ENCODE assay signal across 8 cellular contexts in the genomic region with DNA sequence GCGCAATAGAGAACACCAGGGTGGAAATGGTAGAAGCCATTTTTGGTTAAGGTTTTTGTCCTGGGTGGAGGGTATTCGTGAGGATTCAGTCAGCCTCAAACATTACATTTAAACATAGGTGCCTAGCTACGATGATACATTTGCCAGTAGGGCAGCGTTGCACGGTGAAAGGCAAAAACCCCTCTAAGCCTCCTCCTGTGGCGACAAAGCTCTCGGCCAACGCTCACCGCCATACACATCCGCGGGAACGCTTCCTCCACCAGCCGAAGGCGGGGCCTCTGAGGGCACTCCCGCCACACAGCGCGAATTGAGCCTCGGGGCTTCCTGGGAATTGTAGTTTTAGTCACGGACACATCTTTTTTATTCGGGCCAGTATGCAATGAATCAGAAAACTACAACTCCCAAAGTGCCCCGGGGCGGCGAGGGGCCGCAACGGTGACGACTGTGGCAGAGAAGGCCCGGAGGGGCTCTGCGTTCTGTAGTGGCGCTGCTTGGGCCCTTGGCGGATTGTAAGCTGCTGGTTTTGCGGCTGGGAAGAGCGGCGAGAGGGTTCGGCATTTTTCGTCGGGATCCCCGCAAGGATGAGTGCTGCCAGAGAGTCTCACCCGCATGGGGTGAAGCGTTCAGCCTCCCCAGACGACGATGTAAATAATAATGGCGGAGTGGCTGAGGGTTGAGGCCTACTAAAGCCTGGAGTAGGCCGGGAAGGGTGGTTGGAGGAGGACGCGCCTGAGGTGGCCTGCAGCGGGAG. TPM values are rescaled to one million over a fixed set of nuclear protein-coding genes. Genes with fewer than 3 reads are reported as not detected.
DNase-seq lines count a peak whose midpoint lies in the region; ATAC-seq and TF ChIP-seq lines count a peak whose summit lies in the region.

A gene (plus strand): TSS at position 450 of the 751 bp plus-strand sequence. CDS start 132 bp downstream, at position 582.

- H3K9me3 ChIP-seq in SU-DHL-6 (ENCODE audit: insufficient read depth, low read length), result no peaks in the 10 kb centered on the region
- H3K9me3 ChIP-seq in thymus (ENCODE audit: control insufficient read depth), result no peaks in the 10 kb centered on the region

- TF ChIP-seq POLR2A in GM10847 (IDR thresholded peaks at IDR 0.05; ENCODE audit: extremely low read depth, insufficient read length), result peak; percentile 94

- H3K27me3 Mint-ChIP-seq in activated naive CD8-positive, alpha-beta T cell treated with anti-CD3 and anti-CD28 coated beads, Interleukin-2, amount 10 ng/mL, durations not matched to agents 7 days and 5 days, result no peaks in the 10 kb centered on the region
- H3K27me3 Mint-ChIP-seq in osteocyte (ENCODE audit: unreplicated experiment), result no peaks in the 10 kb centered on the region

- TF ChIP-seq CTCF in SU-DHL-6 (IDR thresholded peaks at IDR 0.05; ENCODE audit: insufficient read depth, low read length, poor library complexity, severe bottlenecking), result no peak
- no peak for TF ChIP-seq CTCF in osteocyte (IDR thresholded peaks at IDR 0.05)

- H3K9me2 ChIP-seq in SU-DHL-6 (replicated peaks; ENCODE audit: insufficient read depth, low read length), result no peaks in the 10 kb centered on the region

- peak within 1 kb of the TSS; percentile 78 for H3K4me3 ChIP-seq in SU-DHL-6 (ENCODE audit: insufficient read depth, low read length, poor library complexity, severe bottlenecking)
- peak within 1 kb of the TSS; percentile 90 for H3K4me3 ChIP-seq in thymus (ENCODE audit: low read length)

- H3K27ac Mint-ChIP-seq in activated naive CD8-positive, alpha-beta T cell treated with anti-CD3 and anti-CD28 coated beads, Interleukin-2, amount 10 ng/mL, durations not matched to agents 7 days and 5 days, result peak within 1 kb of the TSS; percentile 82
- H3K27ac Mint-ChIP-seq in osteocyte (ENCODE audit: unreplicated experiment), result peak within 1 kb of the TSS; percentile 58

- H3K36me3 ChIP-seq in SU-DHL-6 (ENCODE audit: low read length) (peaks cover 15% of the 10 kb centered on the region; the same call in 1 of the 2 replicates), thymus (ENCODE audit: control insufficient read depth, insufficient read depth) (peaks cover 4% of the 10 kb centered on the region)

- H3K79me2 ChIP-seq in SU-DHL-6 (ENCODE audit: insufficient read depth, low read length), result peaks cover 49% of the 10 kb centered on the region

- peak within 1 kb of the TSS; percentile 89 for H2AFZ ChIP-seq in SU-DHL-6 (ENCODE audit: low read depth, low read length, severe bottlenecking)

- peak within 1 kb of the TSS; percentile 96 for H3K4me2 ChIP-seq in SU-DHL-6 (ENCODE audit: low read depth, low read length, poor library complexity, severe bottlenecking)

- H3K4me1 Mint-ChIP-seq in activated naive CD8-positive, alpha-beta T cell treated with anti-CD3 and anti-CD28 coated beads, Interleukin-2, amount 10 ng/mL, durations not matched to agents 7 days and 5 days, result peaks cover 17% of the 10 kb centered on the region
- H3K4me1 Mint-ChIP-seq in osteocyte (ENCODE audit: unreplicated experiment), result peaks cover 22% of the 10 kb centered on the region

- H3K27ac ChIP-seq in SU-DHL-6 (ENCODE audit: low read depth, low read length) (peak within 1 kb of the TSS; percentile 68), thymus (ENCODE audit: low read depth) (peak within 1 kb of the TSS; percentile 97)

- DNase-seq in NCI-H128 (lab: John Stamatoyannopoulos, UW; ENCODE audit: unreplicated experiment) (peak; percentile 97), head of caudate nucleus (peak; percentile 94 to 99 (median 97)), osteocyte (ENCODE audit: extremely low spot score, unreplicated experiment) (peak; percentile 99)
- DNase-seq in activated naive CD8-positive, alpha-beta T cell treated with anti-CD3 and anti-CD28 coated beads, Interleukin-2, amount 10 ng/mL, durations not matched to agents 7 days and 5 days, result peak; percentile 90

- H3K27me3 ChIP-seq in SU-DHL-6 (ENCODE audit: low read length) (no peaks in the 10 kb centered on the region), thymus (ENCODE audit: control insufficient read depth, insufficient read depth) (no peaks in the 10 kb centered on the region)

- no peaks in the 10 kb centered on the region for H3F3A ChIP-seq in SU-DHL-6 (ENCODE audit: insufficient read depth)

- no peaks in the 10 kb centered on the region for H3K9me3 Mint-ChIP-seq in activated naive CD8-positive, alpha-beta T cell treated with anti-CD3 and anti-CD28 coated beads, Interleukin-2, amount 10 ng/mL, durations not matched to agents 7 days and 5 days
- no peaks in the 10 kb centered on the region for H3K9me3 Mint-ChIP-seq in osteocyte (ENCODE audit: unreplicated experiment)

- POLR2A ChIA-PET in activated naive CD8-positive, alpha-beta T cell treated with anti-CD3 and anti-CD28 coated beads, Interleukin-2, amount 10 ng/mL, durations not matched to agents 7 days and 5 days (lab: Charles Lee), result interaction anchor here (1.1 to 4.0 kb wide), 4 partner anchors 12 to 1368 kb away, joined by 3 to 15 read pairs (median 6); a partner anchor contains a TSS

- H3K4me3 Mint-ChIP-seq in activated naive CD8-positive, alpha-beta T cell treated with anti-CD3 and anti-CD28 coated beads, Interleukin-2, amount 10 ng/mL, durations not matched to agents 7 days and 5 days, result peak within 1 kb of the TSS; percentile 78
- H3K4me3 Mint-ChIP-seq in osteocyte (ENCODE audit: unreplicated experiment), result no peak within 1 kb of the TSS

- WGBS in thymus, result under 1% methylated on average over 46 of the region's 46 CpGs

- H3K9ac ChIP-seq in SU-DHL-6 (ENCODE audit: low read length), result peak within 1 kb of the TSS; percentile 82

- peaks cover 19% of the 10 kb centered on the region for H3K36me3 Mint-ChIP-seq in activated naive CD8-positive, alpha-beta T cell treated with anti-CD3 and anti-CD28 coated beads, Interleukin-2, amount 10 ng/mL, durations not matched to agents 7 days and 5 days
- peaks cover 12% of the 10 kb centered on the region for H3K36me3 Mint-ChIP-seq in osteocyte (ENCODE audit: unreplicated experiment)

- intact Hi-C loops in head of caudate nucleus (cut with DNase I), result no loop called here

- H3K4me1 ChIP-seq in thymus (ENCODE audit: control insufficient read depth, insufficient read depth, low read length), result peaks cover 7% of the 10 kb centered on the region

- peaks cover 27% of the 10 kb centered on the region for H4K20me1 ChIP-seq in SU-DHL-6 (ENCODE audit: low read depth, low read length)

- peak; percentile 96 for ATAC-seq in HG02678 (IDR thresholded peaks at IDR 0.05; ENCODE audit: unreplicated experiment)
- ATAC-seq in activated naive CD8-positive, alpha-beta T cell treated with anti-CD3 and anti-CD28 coated beads, Interleukin-2, amount 10 ng/mL, durations not matched to agents 7 days and 5 days (ENCODE audit: low read depth), result peak; percentile 96

RNA-seq across cellular contexts. Expression of the gene that starts here (rescaled TPM):
- total RNA-seq in activated naive CD8-positive, alpha-beta T cell treated with anti-CD3 and anti-CD28 coated beads, Interleukin-2, amount 10 ng/mL, durations not matched to agents 7 days and 5 days, result 100 to 1,000 TPM; 120 to 121 TPM
- 143 and 150 TPM in 2 replicates for total RNA-seq in osteocyte
- polyA plus RNA-seq in thymus, result 179 TPM

Comparison
In these comparisons a context has a peak if more than half of its experiments do, and no peak if none do; other contexts are left out.
1. Peak in every context shown above with its lines: DNase-seq, ATAC-seq, H3K4me3 ChIP-seq and H3K27ac ChIP-seq.